3 cellular contexts compared by ENCODE assay signal in the genomic region with DNA sequence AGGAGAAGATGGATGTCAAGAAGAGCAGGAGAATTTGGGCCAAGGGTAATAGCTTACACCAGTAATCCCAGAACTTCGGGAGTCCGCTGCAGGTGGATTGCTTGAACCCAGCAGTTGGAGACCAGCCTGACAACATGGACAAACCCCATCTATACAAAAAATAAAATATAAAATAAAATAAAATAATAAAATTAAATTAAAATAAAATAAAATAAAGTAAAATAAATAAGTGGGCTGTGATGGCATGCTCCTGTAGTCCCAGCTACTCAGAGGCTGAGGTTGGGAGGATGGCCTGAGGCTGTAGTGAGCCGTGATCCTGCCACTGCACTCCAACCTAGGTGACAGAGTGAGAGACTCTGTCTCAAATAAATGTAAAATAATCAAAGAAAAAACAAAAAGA.
"Had no signal": no experiment of that assay in that cellular context is flagged by ENCODE, and none has a peak within 500 bp of the region (broad histone marks: within the 10 kb centered on the region; RNA-seq: fewer than 3 reads in every experiment).

No MANE protein-coding gene starts in this region.

- ATAC-seq: GM12878 had no signal

- DNase-seq: GDM1, GF-D8 had no signal
